ENCODE assay signal across 1 cellular context in the genomic region with DNA sequence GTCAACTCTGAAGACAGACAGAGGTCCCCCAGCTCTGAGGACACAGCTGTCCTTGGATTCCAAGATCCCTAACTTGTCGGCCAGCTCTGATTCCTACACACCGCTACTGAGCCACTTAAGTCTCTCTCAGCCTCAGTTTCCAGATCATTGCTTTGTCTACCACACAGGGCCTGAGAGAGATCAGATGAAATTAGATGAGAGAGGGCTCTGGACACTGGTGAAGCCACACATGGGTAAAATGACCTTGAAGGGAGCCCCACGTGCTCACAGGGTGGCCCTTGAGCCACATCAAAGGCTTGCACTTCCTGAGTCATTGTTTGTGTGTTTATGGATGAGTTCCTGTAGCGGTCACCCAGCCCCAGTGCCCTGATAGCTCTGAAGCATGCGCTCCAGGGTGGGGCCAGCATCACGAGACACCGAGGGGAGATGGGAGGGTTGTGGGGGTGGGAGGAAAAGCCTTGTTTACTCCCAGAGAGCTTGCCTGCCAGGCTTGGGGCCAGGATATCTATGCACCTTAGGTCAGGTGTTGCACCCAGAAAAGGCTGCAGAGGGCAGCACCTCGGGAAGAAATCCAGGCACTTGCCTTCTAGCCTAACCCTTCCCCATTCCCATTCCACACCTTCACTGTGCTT.
TF ChIP-seq lines count a peak whose summit lies in the region.

No MANE protein-coding gene starts in this region.

TF ChIP-seq in H1, 55 proteins besides CTCF, POLR2A, EP300 and RAD21:
- TF ChIP-seq RXRA (IDR thresholded peaks at IDR 0.05; ENCODE audit: insufficient read depth, low read depth, low read length) (no peak), SP1 (IDR thresholded peaks at IDR 0.05; ENCODE audit: low read depth, low read length) (0 out of 2 replicates have a peak, but pooled peaks have one; percentile 27), HDAC2 (IDR thresholded peaks at IDR 0.05; ENCODE audit: borderline replicate concordance in 1 of 2, low read depth in 2 of 2, low read length in 2 of 2) (no peak), CHD1 (IDR thresholded peaks at IDR 0.05; ENCODE audit: low read depth, low read length) (no peak), SRF (IDR thresholded peaks at IDR 0.05; ENCODE audit: low read depth, low read length) (0 out of 2 replicates have a peak, but pooled peaks have one; percentile 18), ZNF274 (IDR thresholded peaks at IDR 0.05; ENCODE audit: borderline replicate concordance, extremely low read depth, low read length) (no peak), HDAC6 (IDR thresholded peaks at IDR 0.05; ENCODE audit: low read depth, low read length) (no peak), MAFK (IDR thresholded peaks at IDR 0.05; ENCODE audit: low read depth, low read length) (peak; percentile 4; the same call in 1 of the 2 replicates), CBX5 (IDR thresholded peaks at IDR 0.05; ENCODE audit: low read depth, low read length) (no peak), JUND (IDR thresholded peaks at IDR 0.05; ENCODE audit: low read length) (no peak), KDM1A (IDR thresholded peaks at IDR 0.05; ENCODE audit: borderline replicate concordance, low read length) (no peak), RBBP5 (IDR thresholded peaks at IDR 0.05; ENCODE audit: borderline replicate concordance, low read depth, low read length) (no peak), KDM5A (IDR thresholded peaks at IDR 0.05; ENCODE audit: low read length) (no peak), EGR1 (IDR thresholded peaks at IDR 0.05; ENCODE audit: borderline replicate concordance, low read depth, low read length) (0 out of 2 replicates have a peak, but pooled peaks have one; percentile 9)
- TF ChIP-seq, protein P1, sequence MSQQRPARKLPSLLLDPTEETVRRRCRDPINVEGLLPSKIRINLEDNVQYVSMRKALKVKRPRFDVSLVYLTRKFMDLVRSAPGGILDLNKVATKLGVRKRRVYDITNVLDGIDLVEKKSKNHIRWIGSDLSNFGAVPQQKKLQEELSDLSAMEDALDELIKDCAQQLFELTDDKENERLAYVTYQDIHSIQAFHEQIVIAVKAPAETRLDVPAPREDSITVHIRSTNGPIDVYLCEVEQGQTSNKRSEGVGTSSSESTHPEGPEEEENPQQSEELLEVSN (IDR thresholded peaks at IDR 0.05), result peak; percentile 59
